2 cellular contexts compared by ENCODE assay signal in the genomic region with DNA sequence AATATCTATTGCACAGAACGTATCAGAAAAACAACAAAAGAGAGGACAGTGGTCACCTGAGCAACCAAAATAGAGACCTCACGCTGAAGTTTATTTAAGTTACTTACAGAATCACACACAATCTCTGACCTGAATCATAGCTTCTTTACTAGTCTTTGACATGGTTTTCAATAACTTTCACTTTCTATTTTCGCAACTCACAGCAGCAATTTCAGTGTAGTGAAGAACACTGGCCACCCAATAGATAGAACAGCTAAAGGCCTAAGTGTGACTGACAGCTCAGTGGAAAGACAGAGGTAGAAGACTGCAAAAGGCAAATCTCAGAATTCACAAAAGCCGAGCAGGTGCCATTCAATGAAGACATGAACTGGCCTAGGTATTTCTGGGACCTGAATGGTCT.
TF ChIP-seq lines count a peak whose summit lies in the region.

No MANE protein-coding gene starts in this region.

TF ChIP-seq in SK-N-SH, 30 proteins besides CTCF, POLR2A, EP300 and RAD21 (continued from another document):
- TF ChIP-seq FOXJ3 (CRISPR knock-in tag; IDR thresholded peaks at IDR 0.05) = no peak

TF ChIP-seq in SK-N-SH treated with all-trans-retinoic acid at 6 μM for 48 hours, 23 proteins besides CTCF, POLR2A, EP300 and RAD21 (continued from another document):
- TF ChIP-seq, protein P1, sequence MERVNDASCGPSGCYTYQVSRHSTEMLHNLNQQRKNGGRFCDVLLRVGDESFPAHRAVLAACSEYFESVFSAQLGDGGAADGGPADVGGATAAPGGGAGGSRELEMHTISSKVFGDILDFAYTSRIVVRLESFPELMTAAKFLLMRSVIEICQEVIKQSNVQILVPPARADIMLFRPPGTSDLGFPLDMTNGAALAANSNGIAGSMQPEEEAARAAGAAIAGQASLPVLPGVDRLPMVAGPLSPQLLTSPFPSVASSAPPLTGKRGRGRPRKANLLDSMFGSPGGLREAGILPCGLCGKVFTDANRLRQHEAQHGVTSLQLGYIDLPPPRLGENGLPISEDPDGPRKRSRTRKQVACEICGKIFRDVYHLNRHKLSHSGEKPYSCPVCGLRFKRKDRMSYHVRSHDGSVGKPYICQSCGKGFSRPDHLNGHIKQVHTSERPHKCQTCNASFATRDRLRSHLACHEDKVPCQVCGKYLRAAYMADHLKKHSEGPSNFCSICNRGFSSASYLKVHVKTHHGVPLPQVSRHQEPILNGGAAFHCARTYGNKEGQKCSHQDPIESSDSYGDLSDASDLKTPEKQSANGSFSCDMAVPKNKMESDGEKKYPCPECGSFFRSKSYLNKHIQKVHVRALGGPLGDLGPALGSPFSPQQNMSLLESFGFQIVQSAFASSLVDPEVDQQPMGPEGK (CRISPR knock-in tag; IDR thresholded peaks at IDR 0.05; ENCODE audit: borderline replicate concordance) = no peak
- no peak for TF ChIP-seq ZC3H10 (CRISPR knock-in tag; IDR thresholded peaks at IDR 0.05)
- TF ChIP-seq SNAI2 (CRISPR knock-in tag; IDR thresholded peaks at IDR 0.05) = no peak
- TF ChIP-seq ZNF8 (CRISPR knock-in tag; IDR thresholded peaks at IDR 0.05) = no peak
- no peak for TF ChIP-seq ZNF70 (CRISPR knock-in tag; IDR thresholded peaks at IDR 0.05)
- TF ChIP-seq, protein P2, sequence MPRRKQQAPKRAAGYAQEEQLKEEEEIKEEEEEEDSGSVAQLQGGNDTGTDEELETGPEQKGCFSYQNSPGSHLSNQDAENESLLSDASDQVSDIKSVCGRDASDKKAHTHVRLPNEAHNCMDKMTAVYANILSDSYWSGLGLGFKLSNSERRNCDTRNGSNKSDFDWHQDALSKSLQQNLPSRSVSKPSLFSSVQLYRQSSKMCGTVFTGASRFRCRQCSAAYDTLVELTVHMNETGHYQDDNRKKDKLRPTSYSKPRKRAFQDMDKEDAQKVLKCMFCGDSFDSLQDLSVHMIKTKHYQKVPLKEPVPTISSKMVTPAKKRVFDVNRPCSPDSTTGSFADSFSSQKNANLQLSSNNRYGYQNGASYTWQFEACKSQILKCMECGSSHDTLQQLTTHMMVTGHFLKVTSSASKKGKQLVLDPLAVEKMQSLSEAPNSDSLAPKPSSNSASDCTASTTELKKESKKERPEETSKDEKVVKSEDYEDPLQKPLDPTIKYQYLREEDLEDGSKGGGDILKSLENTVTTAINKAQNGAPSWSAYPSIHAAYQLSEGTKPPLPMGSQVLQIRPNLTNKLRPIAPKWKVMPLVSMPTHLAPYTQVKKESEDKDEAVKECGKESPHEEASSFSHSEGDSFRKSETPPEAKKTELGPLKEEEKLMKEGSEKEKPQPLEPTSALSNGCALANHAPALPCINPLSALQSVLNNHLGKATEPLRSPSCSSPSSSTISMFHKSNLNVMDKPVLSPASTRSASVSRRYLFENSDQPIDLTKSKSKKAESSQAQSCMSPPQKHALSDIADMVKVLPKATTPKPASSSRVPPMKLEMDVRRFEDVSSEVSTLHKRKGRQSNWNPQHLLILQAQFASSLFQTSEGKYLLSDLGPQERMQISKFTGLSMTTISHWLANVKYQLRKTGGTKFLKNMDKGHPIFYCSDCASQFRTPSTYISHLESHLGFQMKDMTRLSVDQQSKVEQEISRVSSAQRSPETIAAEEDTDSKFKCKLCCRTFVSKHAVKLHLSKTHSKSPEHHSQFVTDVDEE (CRISPR knock-in tag; IDR thresholded peaks at IDR 0.05) = no peak
- TF ChIP-seq TCF4 (CRISPR knock-in tag; IDR thresholded peaks at IDR 0.05; ENCODE audit: borderline replicate concordance) = no peak
- TF ChIP-seq RARB (CRISPR knock-in tag; IDR thresholded peaks at IDR 0.05) = no peak
